Comparison of ENCODE assay signal across 8 cellular contexts in the genomic region with DNA sequence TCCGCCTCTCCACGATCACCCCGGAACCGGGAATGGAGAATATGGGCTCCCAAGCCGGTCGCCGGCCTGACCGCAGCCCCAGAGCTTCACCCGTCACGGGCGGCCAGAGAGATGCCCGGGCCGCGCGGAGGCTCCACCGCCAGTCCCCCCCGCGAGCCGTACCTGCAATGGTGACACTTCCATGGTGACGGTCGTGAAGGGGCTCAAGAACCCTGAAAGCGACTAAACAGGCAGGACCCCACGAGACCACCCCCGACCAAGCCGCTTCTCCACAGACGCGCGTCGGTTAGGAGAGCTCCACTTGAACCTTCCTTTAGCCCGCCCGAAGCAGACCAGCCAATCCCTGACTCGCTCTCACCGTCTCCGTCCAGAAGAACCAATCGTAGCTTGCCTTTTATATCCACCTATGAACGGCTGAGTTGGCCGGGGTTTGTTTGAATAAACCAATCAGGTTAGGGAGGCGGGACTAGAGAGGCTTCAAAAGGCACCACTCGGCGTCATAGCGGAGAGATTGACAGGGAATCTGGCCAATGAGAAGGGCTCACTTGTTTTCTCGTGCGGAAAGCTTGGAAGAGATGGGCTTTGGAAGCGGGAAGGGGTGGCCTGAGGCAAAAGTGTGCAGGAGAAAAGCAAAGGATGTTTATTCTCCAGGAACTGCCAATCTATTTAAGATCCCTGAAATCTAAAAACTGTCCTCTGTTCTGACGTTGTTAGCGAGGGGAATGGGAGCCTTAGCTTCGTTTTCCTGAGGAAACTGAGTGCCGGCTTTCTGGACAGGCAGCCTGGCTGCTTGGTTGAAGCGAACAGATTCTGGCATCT. TPM values are rescaled to one million over a fixed set of nuclear protein-coding genes. Genes with fewer than 3 reads are reported as not detected.
DNase-seq lines count a peak whose midpoint lies in the region; ATAC-seq and TF ChIP-seq lines count a peak whose summit lies in the region.

A gene with protein sequence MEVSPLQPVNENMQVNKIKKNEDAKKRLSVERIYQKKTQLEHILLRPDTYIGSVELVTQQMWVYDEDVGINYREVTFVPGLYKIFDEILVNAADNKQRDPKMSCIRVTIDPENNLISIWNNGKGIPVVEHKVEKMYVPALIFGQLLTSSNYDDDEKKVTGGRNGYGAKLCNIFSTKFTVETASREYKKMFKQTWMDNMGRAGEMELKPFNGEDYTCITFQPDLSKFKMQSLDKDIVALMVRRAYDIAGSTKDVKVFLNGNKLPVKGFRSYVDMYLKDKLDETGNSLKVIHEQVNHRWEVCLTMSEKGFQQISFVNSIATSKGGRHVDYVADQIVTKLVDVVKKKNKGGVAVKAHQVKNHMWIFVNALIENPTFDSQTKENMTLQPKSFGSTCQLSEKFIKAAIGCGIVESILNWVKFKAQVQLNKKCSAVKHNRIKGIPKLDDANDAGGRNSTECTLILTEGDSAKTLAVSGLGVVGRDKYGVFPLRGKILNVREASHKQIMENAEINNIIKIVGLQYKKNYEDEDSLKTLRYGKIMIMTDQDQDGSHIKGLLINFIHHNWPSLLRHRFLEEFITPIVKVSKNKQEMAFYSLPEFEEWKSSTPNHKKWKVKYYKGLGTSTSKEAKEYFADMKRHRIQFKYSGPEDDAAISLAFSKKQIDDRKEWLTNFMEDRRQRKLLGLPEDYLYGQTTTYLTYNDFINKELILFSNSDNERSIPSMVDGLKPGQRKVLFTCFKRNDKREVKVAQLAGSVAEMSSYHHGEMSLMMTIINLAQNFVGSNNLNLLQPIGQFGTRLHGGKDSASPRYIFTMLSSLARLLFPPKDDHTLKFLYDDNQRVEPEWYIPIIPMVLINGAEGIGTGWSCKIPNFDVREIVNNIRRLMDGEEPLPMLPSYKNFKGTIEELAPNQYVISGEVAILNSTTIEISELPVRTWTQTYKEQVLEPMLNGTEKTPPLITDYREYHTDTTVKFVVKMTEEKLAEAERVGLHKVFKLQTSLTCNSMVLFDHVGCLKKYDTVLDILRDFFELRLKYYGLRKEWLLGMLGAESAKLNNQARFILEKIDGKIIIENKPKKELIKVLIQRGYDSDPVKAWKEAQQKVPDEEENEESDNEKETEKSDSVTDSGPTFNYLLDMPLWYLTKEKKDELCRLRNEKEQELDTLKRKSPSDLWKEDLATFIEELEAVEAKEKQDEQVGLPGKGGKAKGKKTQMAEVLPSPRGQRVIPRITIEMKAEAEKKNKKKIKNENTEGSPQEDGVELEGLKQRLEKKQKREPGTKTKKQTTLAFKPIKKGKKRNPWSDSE (N-terminal part only) (minus strand): TSS at position 288 of the 819 bp plus-strand sequence. CDS start 105 bp downstream, at position 183.

- ATAC-seq in HG02623 (IDR thresholded peaks at IDR 0.05; ENCODE audit: unreplicated experiment) (peak; percentile 97), SK-N-SH treated with all-trans-retinoic acid at 6 μM for 48 hours (peak; percentile 96)

- peak; percentile 99 for DNase-seq in GM10266 (ENCODE audit: extremely low spot score)
- DNase-seq in NCI-H1092 treated with DMSO at 0.1 percent for 48 hours (lab: John Stamatoyannopoulos, UW) = peak; percentile 100
- DNase-seq in activated naive CD4-positive, alpha-beta T cell treated with anti-CD3 and anti-CD28 coated beads, Interleukin-2, amount 50 U/mL, for 16 hours = peak; percentile 89
- DNase-seq in glomerular endothelial cell (ENCODE audit: extremely low read depth, low read depth, low spot score) = peak; percentile 100
- DNase-seq in occipital lobe (lab: John Stamatoyannopoulos, UW) = peak; percentile 94

- no peak for TF ChIP-seq CTCF in GM10266 (IDR thresholded peaks at IDR 0.05; ENCODE audit: control insufficient read depth, insufficient read depth, low read depth, missing control alignments)

- H3K27ac ChIP-seq in temporal lobe (ENCODE audit: low read depth, low read length) = no peak within 1 kb of the TSS

TF ChIP-seq in SK-N-SH treated with all-trans-retinoic acid at 6 μM for 48 hours, 23 proteins besides CTCF, POLR2A, EP300 and RAD21:
- TF ChIP-seq ZFP30 (CRISPR knock-in tag; IDR thresholded peaks at IDR 0.05) (no peak), ZNF565 (CRISPR knock-in tag; conservative IDR thresholded peaks at IDR 0.05; ENCODE audit: low read depth) (0 out of 2 replicates have a peak, but pooled peaks have one; percentile 13)

RNA-seq across cellular contexts. Expression of the gene that starts here (rescaled TPM):
- total RNA-seq in glomerular endothelial cell = 23.8 and 26.8 TPM in 2 replicates
- 24.0 TPM for total RNA-seq in occipital lobe
- 20.4 TPM for total RNA-seq in temporal lobe
